29 cellular contexts compared by ENCODE assay signal in the genomic region with DNA sequence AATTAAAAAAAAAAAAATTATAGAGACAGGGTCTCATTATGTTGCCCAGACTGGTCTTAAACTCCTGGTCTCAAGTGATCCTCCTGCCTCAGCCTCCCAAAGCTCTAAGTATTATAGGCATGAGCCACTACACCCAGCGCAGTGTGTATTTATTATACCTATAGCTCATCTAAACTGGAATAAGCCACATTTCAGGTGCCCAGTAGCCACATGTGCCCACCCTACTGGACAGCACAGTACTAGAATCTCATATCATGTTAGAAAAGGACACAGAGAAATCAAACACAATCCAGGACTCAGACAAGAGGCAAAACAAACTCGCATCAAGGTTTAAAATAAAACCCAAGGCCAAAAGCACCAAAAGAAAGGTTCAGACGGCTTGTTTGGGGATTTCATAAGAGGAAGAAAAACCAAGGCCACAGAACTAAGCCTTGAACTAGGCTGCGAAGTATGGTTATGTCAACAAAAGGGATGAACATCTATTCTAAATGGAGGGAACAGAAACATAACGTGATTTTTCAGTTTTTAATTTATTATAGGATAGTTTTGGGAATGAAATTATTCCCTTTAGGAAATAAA.
"Had no signal": no experiment of that assay in that cellular context is flagged by ENCODE, and none has a peak within 500 bp of the region (broad histone marks: within the 10 kb centered on the region; RNA-seq: fewer than 3 reads in every experiment).

No MANE protein-coding gene starts in this region.

- ATAC-seq: activated CD8-positive, alpha-beta T cell treated with anti-CD3 and anti-CD28 coated beads, Interleukin-2, amount 10 ng/mL, durations not matched to agents 7 days and 5 days; PC-3 had no signal

- H3K9me3 ChIP-seq: adrenal gland, breast epithelium had no signal

- H3K4me3 ChIP-seq: adrenal gland, breast epithelium, SK-N-MC had no signal

- H3K27me3 ChIP-seq: adrenal gland, breast epithelium had no signal

- DNase-seq: activated CD4-positive, alpha-beta T cell treated with anti-CD3 and anti-CD28 coated beads for 4 hours; activated CD4-positive, alpha-beta T cell treated with anti-CD3 and anti-CD28 coated beads, Interleukin-2, amount 50 U/mL, for 4 hours; activated CD8-positive, alpha-beta memory T cell treated with anti-CD3 and anti-CD28 coated beads, Interleukin-2, amount 50 U/mL, for 48 hours; activated CD8-positive, alpha-beta T cell treated with anti-CD3 and anti-CD28 coated beads, Interleukin-2, amount 10 ng/mL, durations not matched to agents 7 days and 5 days; activated naive CD4-positive, alpha-beta T cell treated with anti-CD3 and anti-CD28 coated beads, Interleukin-2, amount 50 U/mL, for 16 hours; activated naive CD8-positive, alpha-beta T cell treated with anti-CD3 and anti-CD28 coated beads, Interleukin-2, amount 10 ng/mL, durations not matched to agents 7 days and 5 days; activated T-cell treated with anti-CD3 and anti-CD28 coated beads, Interleukin-2, amount 50 U/mL, for 1 hour; adrenal gland; anterior cingulate cortex; caudate nucleus; Kasumi-1; KBM-7; NCI-H1092 treated with DMSO at 0.1 percent for 48 hours; NCI-H1417 treated with DMSO at 0.1 percent for 48 hours; NCI-H1694; NCI-H2029; NCI-H2107; NCI-H2171 treated with DMSO at 0.1 percent for 48 hours; NCI-H345; NCI-H510A treated with DMSO at 0.1 percent for 48 hours; NCI-H69; NK-92 treated with Interleukin-12 subunit alpha and Interleukin-12 subunit beta, amount 100 ng/mL, for 24 hours; PC-3; SHP77 treated with DMSO at 0.1 percent for 48 hours; T-helper 1 cell had no signal

- FAIRE-seq: RCC 7860 had no signal

- H3K36me3 ChIP-seq: breast epithelium had no signal

- H3K4me1 ChIP-seq: breast epithelium had no signal

- H3K27ac ChIP-seq: breast epithelium, SK-N-MC, VCaP had no signal
